Comparison of ENCODE assay signal across 14 cellular contexts in the genomic region with DNA sequence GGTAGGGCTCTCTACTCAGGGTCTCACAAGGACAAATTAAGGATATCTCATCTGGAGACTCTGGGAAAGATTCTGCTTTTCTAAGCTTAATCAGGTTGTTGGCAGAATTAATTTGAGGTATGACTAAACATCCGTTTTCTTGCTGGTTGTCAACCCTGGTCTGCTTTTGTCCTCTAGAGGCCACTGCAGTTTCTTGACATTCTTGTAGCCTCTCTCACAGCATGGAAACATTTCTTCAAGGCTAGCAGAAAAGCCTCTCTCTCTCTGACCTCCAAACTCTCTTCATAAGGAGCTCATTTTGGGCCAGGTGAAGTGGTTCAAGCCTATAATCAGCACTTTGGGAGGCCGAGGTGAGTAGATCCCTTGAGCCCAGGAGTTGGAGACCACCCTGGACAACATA.
DNase-seq lines count a peak whose midpoint lies in the region; ATAC-seq, FAIRE-seq and TF ChIP-seq lines count a peak whose summit lies in the region.
"Had no signal": no experiment of that assay in that cellular context is flagged by ENCODE, and none has a peak within 500 bp of the region (broad histone marks: within the 10 kb centered on the region; RNA-seq: fewer than 3 reads in every experiment).

No MANE protein-coding gene starts in this region.

- H3K4me1 ChIP-seq in osteoblast (ENCODE audit: insufficient read depth, low read length): no peaks in the 10 kb centered on the region
- H3K4me1 ChIP-seq: sigmoid colon, SJCRH30, tibial artery had no signal

- no peak overlapping the region for H2AFZ ChIP-seq in osteoblast (ENCODE audit: low read length)

- no peak overlapping the region for H3K4me2 ChIP-seq in osteoblast (ENCODE audit: insufficient read depth, low read length)

- DNase-seq in D721Med (ENCODE audit: insufficient read length, low spot score) (no peak), M059J (ENCODE audit: low read depth) (peak; percentile 52), amniotic epithelial cell (ENCODE audit: low read depth) (peak; percentile 43), iPS-NIHi7 (ENCODE audit: extremely low spot score) (peak; percentile 49), osteoblast (ENCODE audit: insufficient read length, low spot score, missing footprints) (no peak), G401 (ENCODE audit: low spot score) (no peak)
- DNase-seq: activated CD4-positive, alpha-beta memory T cell treated with anti-CD3 and anti-CD28 coated beads, Interleukin-2, amount 10 ng/mL, durations not matched to agents 7 days and 5 days; activated naive CD4-positive, alpha-beta T cell treated with anti-CD3 and anti-CD28 coated beads, Interleukin-2, amount 50 U/mL, for 16 hours; CD4-positive, alpha-beta T cell; sigmoid colon; tibial artery had no signal

- no peaks in the 10 kb centered on the region for H4K20me1 ChIP-seq in osteoblast (ENCODE audit: insufficient read depth, low read length)

- no peaks in the 10 kb centered on the region for H3K27me3 ChIP-seq in osteoblast (ENCODE audit: insufficient read depth, low read length)
- H3K27me3 ChIP-seq: sigmoid colon, SJCRH30, tibial artery had no signal

- no peak overlapping the region for H3K27ac ChIP-seq in osteoblast (ENCODE audit: low read depth, low read length)
- H3K27ac ChIP-seq: sigmoid colon, SJCRH30, tibial artery had no signal

- in situ Hi-C loops in G401 (cut with HindIII; ENCODE audit: low sequenced_read_pairs): no loop called here

- no peaks in the 10 kb centered on the region for H3K9me3 ChIP-seq in osteoblast (ENCODE audit: low read depth, low read length)
- H3K9me3 ChIP-seq: sigmoid colon, SJCRH30, tibial artery had no signal

- no peak for ATAC-seq in HG03520 (IDR thresholded peaks at IDR 0.05; ENCODE audit: unreplicated experiment)
- ATAC-seq in GM21423 (IDR thresholded peaks at IDR 0.05; ENCODE audit: unreplicated experiment): no peak

- H3K79me2 ChIP-seq in osteoblast (ENCODE audit: insufficient read depth, low read length): no peaks in the 10 kb centered on the region

- TF ChIP-seq CTCF in D721Med (IDR thresholded peaks at IDR 0.05; ENCODE audit: insufficient read depth, missing control alignments) (peak; percentile 5), osteoblast (IDR thresholded peaks at IDR 0.05; ENCODE audit: extremely low read depth, low read depth, low read length) (no peak)

- H3K4me3 ChIP-seq in osteoblast (ENCODE audit: insufficient read depth, low read length): no peak overlapping the region
- H3K4me3 ChIP-seq: sigmoid colon, SJCRH30, tibial artery had no signal

- no peaks in the 10 kb centered on the region for H3K36me3 ChIP-seq in osteoblast (ENCODE audit: insufficient read depth, low read length)
- H3K36me3 ChIP-seq: sigmoid colon, SJCRH30, tibial artery had no signal

- FAIRE-seq in D721Med (lab: Jason Lieb, UNC): no peak

Comparison
In these comparisons a context has a peak if more than half of its experiments do, and no peak if none do; other contexts are left out.
1. DNase-seq: peak in M059J (single experiment), amniotic epithelial cell (single experiment) and iPS-NIHi7 (single experiment); none in D721Med (single experiment), osteoblast (single experiment) and G401 (single experiment).